In the genomic region with DNA sequence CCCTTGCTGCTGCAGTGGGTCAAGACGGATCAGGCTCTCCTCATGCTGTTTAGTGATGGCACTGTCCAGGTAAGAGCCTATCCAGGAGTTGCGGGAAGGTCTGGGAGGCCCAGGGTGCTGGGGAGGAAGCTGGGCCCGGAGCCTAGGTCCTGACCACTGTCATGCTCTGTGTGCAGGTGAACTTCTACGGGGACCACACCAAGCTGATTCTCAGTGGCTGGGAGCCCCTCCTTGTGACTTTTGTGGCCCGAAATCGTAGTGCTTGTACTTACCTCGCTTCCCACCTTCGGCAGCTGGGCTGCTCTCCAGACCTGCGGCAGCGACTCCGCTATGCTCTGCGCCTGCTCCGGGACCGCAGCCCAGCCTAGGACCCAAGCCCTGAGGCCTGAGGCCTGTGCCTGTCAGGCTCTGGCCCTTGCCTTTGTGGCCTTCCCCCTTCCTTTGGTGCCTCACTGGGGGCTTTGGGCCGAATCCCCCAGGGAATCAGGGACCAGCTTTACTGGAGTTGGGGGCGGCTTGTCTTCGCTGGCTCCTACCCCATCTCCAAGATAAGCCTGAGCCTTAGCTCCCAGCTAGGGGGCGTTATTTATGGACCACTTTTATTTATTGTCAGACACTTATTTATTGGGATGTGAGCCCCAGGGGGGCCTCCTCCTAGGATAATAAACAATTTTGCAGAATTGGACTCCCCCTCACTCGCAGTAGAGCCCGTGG, we compare ENCODE assay signal across 7 cellular contexts. TPM values are rescaled to one million over a fixed set of nuclear protein-coding genes. Genes with fewer than 3 reads are reported as not detected.
DNase-seq lines count a peak whose midpoint lies in the region; ATAC-seq, FAIRE-seq and TF ChIP-seq lines count a peak whose summit lies in the region.
"Had no signal": no experiment of that assay in that cellular context is flagged by ENCODE, and none has a peak within 500 bp of the region (broad histone marks: within the 10 kb centered on the region; RNA-seq: fewer than 3 reads in every experiment).

No MANE protein-coding gene starts in this region.

- no peak for DNase-seq in NT2/D1 (ENCODE audit: low read depth, low spot score)
- no peak for DNase-seq in central memory CD8-positive, alpha-beta T cell (ENCODE audit: low spot score in 2 of 2)
- no peak for DNase-seq in progenitor cell of endocrine pancreas (ENCODE audit: low spot score, unreplicated experiment)
- no peak for DNase-seq in SW480 (ENCODE audit: low spot score)
- no peak for DNase-seq in frontal cortex (ENCODE audit: low spot score in 2 of 2)
- no peak for DNase-seq in NCI-H1930 (lab: John Stamatoyannopoulos, UW)
- DNase-seq: activated CD4-positive, alpha-beta T cell treated with anti-CD3 and anti-CD28 coated beads for 48 hours had no signal

- H3K9ac ChIP-seq in NT2/D1 (ENCODE audit: insufficient read length, low read depth): peak overlapping the region; percentile 73

- no peaks in the 10 kb centered on the region for H3K27me3 Mint-ChIP-seq in central memory CD8-positive, alpha-beta T cell
- H3K27me3 Mint-ChIP-seq in progenitor cell of endocrine pancreas: peaks cover 8% of the 10 kb centered on the region

- no peak for TF ChIP-seq CTCF in progenitor cell of endocrine pancreas (IDR thresholded peaks at IDR 0.05; ENCODE audit: unreplicated experiment)

- H3K9me3 Mint-ChIP-seq in central memory CD8-positive, alpha-beta T cell: no peaks in the 10 kb centered on the region
- H3K9me3 Mint-ChIP-seq in progenitor cell of endocrine pancreas (ENCODE audit: low read depth): no peaks in the 10 kb centered on the region

- no peak for ATAC-seq in central memory CD8-positive, alpha-beta T cell (replicated peaks; ENCODE audit: extremely low read depth, poor library complexity, severe bottlenecking)

- H3K4me3 Mint-ChIP-seq in central memory CD8-positive, alpha-beta T cell: peak overlapping the region; percentile 36
- no peak overlapping the region for H3K4me3 Mint-ChIP-seq in progenitor cell of endocrine pancreas (ENCODE audit: low read depth)

- peak overlapping the region; percentile 75 for H3K27ac Mint-ChIP-seq in central memory CD8-positive, alpha-beta T cell (ENCODE audit: low read depth)
- H3K27ac Mint-ChIP-seq in progenitor cell of endocrine pancreas: peak overlapping the region; percentile 75

- no peaks in the 10 kb centered on the region for H3K9me3 ChIP-seq in NT2/D1 (ENCODE audit: insufficient read depth, low read length)

- no peak for FAIRE-seq in frontal cortex (lab: Jason Lieb, UNC)

- no peak overlapping the region for H3K4me3 ChIP-seq in NT2/D1 (ENCODE audit: insufficient read length, low read depth)

- peaks cover 58% of the 10 kb centered on the region for H3K36me3 ChIP-seq in NT2/D1 (ENCODE audit: insufficient read depth, insufficient read length, low read length)

- peaks cover 75% of the 10 kb centered on the region for H3K36me3 Mint-ChIP-seq in central memory CD8-positive, alpha-beta T cell (ENCODE audit: insufficient read depth)
- H3K36me3 Mint-ChIP-seq in progenitor cell of endocrine pancreas (ENCODE audit: insufficient read depth): peaks cover 7% of the 10 kb centered on the region

- peaks cover 52% of the 10 kb centered on the region for H3K4me1 ChIP-seq in NT2/D1 (ENCODE audit: insufficient read depth, insufficient read length)

- H3K4me1 Mint-ChIP-seq in central memory CD8-positive, alpha-beta T cell: peaks cover 64% of the 10 kb centered on the region
- peaks cover 40% of the 10 kb centered on the region for H3K4me1 Mint-ChIP-seq in progenitor cell of endocrine pancreas (ENCODE audit: low read depth)

- peaks cover 5% of the 10 kb centered on the region for H3K27me3 ChIP-seq in NT2/D1 (ENCODE audit: insufficient read depth, insufficient read length)

RNA-seq across cellular contexts. Expression of gene DYNLT4, which starts 1.7 kb away (rescaled TPM):
- total RNA-seq in progenitor cell of endocrine pancreas (0.55 and 0.79 TPM in 2 replicates), frontal cortex (not detected)

RNA-seq across cellular contexts. Expression of gene BTBD19, which starts 2.9 kb away (rescaled TPM):
- total RNA-seq in progenitor cell of endocrine pancreas: 26.7 and 27.5 TPM in 2 replicates
- total RNA-seq in frontal cortex: under 0.01 TPM

RNA-seq across cellular contexts. Expression of gene PLK3, which starts 5.3 kb away (rescaled TPM):
- 11.8 and 13.3 TPM in 2 replicates for total RNA-seq in progenitor cell of endocrine pancreas
- total RNA-seq in frontal cortex: 10.2 TPM

RNA-seq across cellular contexts. Expression of gene BEST4, which starts 17.5 kb away (rescaled TPM):
- total RNA-seq in progenitor cell of endocrine pancreas: 2.1 and 2.4 TPM in 2 replicates
- total RNA-seq in frontal cortex: 0.41 TPM

RNA-seq across cellular contexts. Expression of gene RPS8, which starts 30.1 kb away (rescaled TPM):
- total RNA-seq in progenitor cell of endocrine pancreas: 1,808 and 1,842 TPM in 2 replicates
- total RNA-seq in frontal cortex: 1,632 TPM

Comparison
In these comparisons a context has a peak if more than half of its experiments do, and no peak if none do; other contexts are left out.
1. RNA of gene BTBD19, which starts 2.9 kb away (total RNA-seq): 26.7 to 27.5 TPM in progenitor cell of endocrine pancreas; under 0.01 TPM in frontal cortex (single experiment); every median in the first group is over 10 times any median in the second.